ENCODE assay signal across 7 cellular contexts in genomic region chr1:178774263-178774662, GRCh38. TPM values are rescaled to one million over a fixed set of nuclear protein-coding genes. Genes with fewer than 3 reads are reported as not detected.
A peak's percentile ranks its signal among the peaks of the same experiment; 100 is the strongest.
DNase-seq lines count a peak whose midpoint lies in the region; ATAC-seq, FAIRE-seq and TF ChIP-seq lines count a peak whose summit lies in the region.

No MANE protein-coding gene starts in this region.

- H4K20me1 ChIP-seq in GM23248 (ENCODE audit: insufficient read depth), result no peaks in the 10 kb centered on the region

- in situ Hi-C loops in GM23248 (cut with MboI), result loop anchor here (25.0 kb wide), 1 partner anchor 462 kb away; no protein-coding TSS in a partner anchor

- FAIRE-seq in pancreas (lab: Jason Lieb, UNC), result peak; percentile 96

- H3K27me3 ChIP-seq in GM23248 (replicated peaks; ENCODE audit: insufficient read depth), result no peaks in the 10 kb centered on the region
- no peaks in the 10 kb centered on the region for H3K27me3 ChIP-seq in pancreas

- H3K4me1 ChIP-seq in GM23248 (ENCODE audit: insufficient read depth) (no peaks in the 10 kb centered on the region), pancreas (no peaks in the 10 kb centered on the region)

- no peak overlapping the region for H3K4me2 ChIP-seq in GM23248 (ENCODE audit: unreplicated experiment)

- H3K9ac ChIP-seq in GM23248, result no peak overlapping the region

- peaks cover 75% of the 10 kb centered on the region for H3K79me2 ChIP-seq in GM23248 (ENCODE audit: insufficient read depth)

- intact Hi-C loops in pancreas (cut with DNase I), result no loop called here

- H3K36me3 ChIP-seq in GM23248 (ENCODE audit: low read depth) (peaks cover 5% of the 10 kb centered on the region; the same call in 1 of the 2 replicates), pancreas (no peaks in the 10 kb centered on the region)

- no peaks in the 10 kb centered on the region for H3K9me2 ChIP-seq in GM23248 (ENCODE audit: insufficient read depth)

- ATAC-seq in pancreas (peak in 3 of 4 donors; percentile 34 to 53 (median 42)), GM21390 (IDR thresholded peaks at IDR 0.05; ENCODE audit: unreplicated experiment) (no peak)

- H3K27ac ChIP-seq in GM23248, result no peak overlapping the region
- no peak overlapping the region for H3K27ac ChIP-seq in pancreas

- peaks cover 5% of the 10 kb centered on the region; the same call in 1 of the 2 replicates for H3F3A ChIP-seq in GM23248 (ENCODE audit: insufficient read depth)

- DNase-seq in GM23248 (peak; percentile 51), NCI-H2196 (lab: John Stamatoyannopoulos, UW; ENCODE audit: unreplicated experiment) (peak; percentile 29), choroid plexus epithelial cell (ENCODE audit: low read depth) (peak; percentile 61), pancreas (no peak), ureter (ENCODE audit: low spot score) (no peak), T-helper 1 cell (no peak)

- TF ChIP-seq CTCF in choroid plexus epithelial cell (conservative IDR thresholded peaks at IDR 0.05; ENCODE audit: low read depth, low read length) (peak; percentile 35), pancreas (IDR thresholded peaks at IDR 0.05) (peak in 3 of 4 donors; percentile 16 to 25 (median 22))

- H2AFZ ChIP-seq in GM23248, result no peak overlapping the region

- H3K4me3 ChIP-seq in GM23248, result no peak overlapping the region
- H3K4me3 ChIP-seq in choroid plexus epithelial cell (ENCODE audit: low read depth, low read length), result no peak overlapping the region
- no peak overlapping the region for H3K4me3 ChIP-seq in pancreas

- H3K9me3 ChIP-seq in GM23248 (ENCODE audit: low read depth) (no peaks in the 10 kb centered on the region), pancreas (no peaks in the 10 kb centered on the region)

RNA-seq across cellular contexts. Expression of gene RALGPS2, which starts 49.2 kb away (rescaled TPM):
- total RNA-seq in GM23248 (2014; rRNA removed; shearing (Covaris generic)), result 41.4 and 49.6 TPM in 2 replicates
- 18.1 and 19.3 TPM in 2 replicates for polyA plus RNA-seq in GM23248 (2016; fragmentation: Nextera tagmentation; extraction: Ambion mirVana)
- 10 to 100 TPM in 3 of 6 donors, 1 to 10 TPM in 3; 5.0 to 11.6 (median 8.9) TPM for total RNA-seq in pancreas
- polyA plus RNA-seq in pancreas, result 1 to 10 TPM; 1.9 to 5.0 TPM
- 39.2 TPM for total RNA-seq in ureter

Comparison
In these comparisons a context has a peak if more than half of its experiments do, and no peak if none do; other contexts are left out.
1. DNase-seq: peak in GM23248 (single experiment), NCI-H2196 (single experiment) and choroid plexus epithelial cell (single experiment); none in pancreas (0 of 6), ureter (single experiment) and T-helper 1 cell (0 of 5).